7 cellular contexts compared by ENCODE assay signal in genomic region chr10:77846718-77847311, GRCh38.
DNase-seq lines count a peak whose midpoint lies in the region; ATAC-seq, FAIRE-seq and TF ChIP-seq lines count a peak whose summit lies in the region.

No MANE protein-coding gene starts in this region.

- peak overlapping the region in 2 of 4 experiments; percentile 53 to 54; a peak in 3 of 7 replicates for H3K9ac ChIP-seq in H1 (replicated peaks in 1 of 4; ENCODE audit: extremely low read depth in 1 of 4, low read depth in 3 of 4, low read length in 3 of 4)

- intact Hi-C loops in activated CD4-positive, alpha-beta memory T cell treated with anti-CD3 and anti-CD28 coated beads for 36 hours (cut with micrococcal nuclease), result no loop called here

- no peaks in the 10 kb centered on the region for H3K4me1 Mint-ChIP-seq in activated CD4-positive, alpha-beta memory T cell treated with anti-CD3 and anti-CD28 coated beads for 36 hours (ENCODE audit: low read depth)

- H3K4me3 ChIP-seq in H1 (ENCODE audit: extremely low read depth in 1 of 4, insufficient read depth in 2 of 4, low read depth in 3 of 4, low read length in 4 of 4), result no peak overlapping the region

- peak; percentile 81 to 86 for TF ChIP-seq RAD21 in H1 (IDR thresholded peaks at IDR 0.05 in 1 of 2, conservative IDR thresholded peaks at IDR 0.05 in 1 of 2; ENCODE audit: low read depth in 2 of 2, low read length in 2 of 2)

- H4K91ac ChIP-seq in H1 (replicated peaks; ENCODE audit: insufficient read length, low read length), result peak overlapping the region; percentile 51

- H3K27me3 Mint-ChIP-seq in activated CD4-positive, alpha-beta memory T cell treated with anti-CD3 and anti-CD28 coated beads for 36 hours, result no peaks in the 10 kb centered on the region

- H4K5ac ChIP-seq in H1 (ENCODE audit: insufficient read length, low read depth, low read length), result peak overlapping the region; percentile 2

- no peak overlapping the region for H3K4ac ChIP-seq in H1 (replicated peaks; ENCODE audit: insufficient read length, low read depth, low read length)

- TF ChIP-seq POLR2A in H1 (IDR thresholded peaks at IDR 0.05; ENCODE audit: control extremely low read depth in 1 of 2, low read depth in 2 of 2, low read length in 2 of 2), result no peak

- H2BK120ac ChIP-seq in H1 (replicated peaks; ENCODE audit: low read depth, low read length), result no peak overlapping the region

- H3K9me3 ChIP-seq in H1 (ENCODE audit: insufficient read depth in 2 of 2, low read depth in 1 of 2, low read length in 1 of 2), result no peaks in the 10 kb centered on the region

- peaks cover 0 to 11% (median 4%) of the 10 kb centered on the region in 4 experiments; a peak in 5 of 8 replicates for H3K36me3 ChIP-seq in H1 (ENCODE audit: control insufficient read depth in 2 of 4, insufficient read depth in 4 of 4, low read length in 3 of 4)

- DNase-seq in NCI-H446 treated with DMSO at 0.1 percent for 48 hours (lab: John Stamatoyannopoulos, UW) (peak; percentile 10), H1 (ENCODE audit: low read depth in 1 of 2, low spot score in 2 of 2) (peak; percentile 63 to 95), medulla oblongata (ENCODE audit: extremely low spot score) (peak; percentile 83)
- peak; percentile 74 for DNase-seq in activated CD4-positive, alpha-beta memory T cell treated with anti-CD3 and anti-CD28 coated beads for 36 hours
- DNase-seq in stimulated activated CD8-positive, alpha-beta memory T cell treated with anti-CD3 and anti-CD28 coated beads, Interleukin-12 subunit alpha, Interleukin-12 subunit beta, amount 100 ng/mL, for 4 hours (ENCODE audit: low read depth), result peak; percentile 29

- H2BK20ac ChIP-seq in H1 (ENCODE audit: low read length), result no peak overlapping the region

- CTCF ChIA-PET in activated CD4-positive, alpha-beta memory T cell treated with anti-CD3 and anti-CD28 coated beads for 36 hours (lab: Charles Lee), result interaction anchor here (0.6 to 1.9 kb wide), 13 partner anchors 10 to 664 kb away, joined by 3 to 22 read pairs (median 4); partner anchors contain the start of gene RPS24
- CTCF ChIA-PET in H1 (lab: Charles Lee; ENCODE audit: partially characterized antibody), result interaction anchor here (0.6 to 5.5 kb wide), 36 partner anchors 10 to 342 kb away, joined by 3 to 64 read pairs (median 6); no protein-coding TSS in a partner anchor

- POLR2A ChIA-PET in activated CD4-positive, alpha-beta memory T cell treated with anti-CD3 and anti-CD28 coated beads for 36 hours (lab: Charles Lee), result interaction anchor here (0.7 to 1.3 kb wide), 2 partner anchors 10 to 69 kb away, joined by 4 to 5 read pairs; no protein-coding TSS in a partner anchor
- POLR2A ChIA-PET in H1 (lab: Charles Lee; ENCODE audit: partially characterized antibody), result interaction anchor here (0.6 to 1.5 kb wide), 8 partner anchors 16 to 356 kb away, joined by 3 to 7 read pairs (median 4); no protein-coding TSS in a partner anchor

- H2BK15ac ChIP-seq in H1 (ENCODE audit: low read length), result peak overlapping the region; percentile 81; the same call in 1 of the 2 replicates

- peaks cover 0 to 2% of the 10 kb centered on the region in 2 experiments for H4K20me1 ChIP-seq in H1 (replicated peaks in 1 of 2; ENCODE audit: control insufficient read depth in 1 of 2, insufficient read depth in 2 of 2, low read length in 2 of 2)

- no peak overlapping the region for H3K4me2 ChIP-seq in H1 (ENCODE audit: insufficient read depth in 1 of 2, low read depth in 2 of 2, low read length in 2 of 2)

- H3K23me2 ChIP-seq in H1 (ENCODE audit: low read depth, low read length), result no peaks in the 10 kb centered on the region

- H3K27ac ChIP-seq in H1 (ENCODE audit: low read depth, low read length), result peak overlapping the region; percentile 62; the same call in 1 of the 2 replicates

- no peaks in the 10 kb centered on the region for H3K36me3 Mint-ChIP-seq in activated CD4-positive, alpha-beta memory T cell treated with anti-CD3 and anti-CD28 coated beads for 36 hours

- no peak overlapping the region for H3K14ac ChIP-seq in H1 (ENCODE audit: insufficient read length)

- H2AFZ ChIP-seq in H1 (ENCODE audit: low read length), result no peak overlapping the region

- H3K79me1 ChIP-seq in H1 (ENCODE audit: low read depth, low read length), result no peaks in the 10 kb centered on the region; the same call in none of the 2 replicates

- H2BK12ac ChIP-seq in H1 (ENCODE audit: low read depth, low read length), result peak overlapping the region; percentile 39; the same call in 1 of the 2 replicates

- H3K23ac ChIP-seq in H1 (ENCODE audit: insufficient read length), result no peak overlapping the region

- no peaks in the 10 kb centered on the region for H3K9me3 Mint-ChIP-seq in activated CD4-positive, alpha-beta memory T cell treated with anti-CD3 and anti-CD28 coated beads for 36 hours

- H3K56ac ChIP-seq in H1 (replicated peaks; ENCODE audit: insufficient read length, low read depth, low read length), result no peak overlapping the region

- peaks cover 0 to 5% of the 10 kb centered on the region in 2 experiments; a peak in 2 of 4 replicates for H3K79me2 ChIP-seq in H1 (ENCODE audit: control insufficient read depth in 1 of 2, insufficient read depth in 2 of 2, low read length in 2 of 2)

- WGBS in H1 (ENCODE audit: extremely low coverage in 1 of 2, insufficient coverage in 1 of 2, insufficient read length in 1 of 2, insufficient replicate concordance in 2 of 2, low coverage in 1 of 2, low lambda C conversion rate in 2 of 2, missing lambda C conversion rate in 1 of 2), 2 experiments, result 50% methylated on average over 21 of the region's 21 CpGs; no CpG with 5 or more reads in 1 of the 2 experiments

- TF ChIP-seq CTCF in GM12874 (IDR thresholded peaks at IDR 0.05; ENCODE audit: insufficient read depth, low read depth, low read length) (peak; percentile 91), H1 (IDR thresholded peaks at IDR 0.05; ENCODE audit: control extremely low read depth in 1 of 3, insufficient read depth in 1 of 3, low read depth in 1 of 3, low read length in 3 of 3) (peak; percentile 87 to 91 (median 91))

- H3K4me1 ChIP-seq in H1 (replicated peaks in 1 of 4; ENCODE audit: control insufficient read depth in 3 of 4, insufficient read depth in 4 of 4, low read length in 3 of 4), result peaks cover 11 to 24% (median 12%) of the 10 kb centered on the region in 4 experiments

- no peak for TF ChIP-seq EP300 in H1 (IDR thresholded peaks at IDR 0.05; ENCODE audit: borderline replicate concordance in 1 of 2, low read depth in 2 of 2, low read length in 2 of 2)

- peak overlapping the region; percentile 60 for H3K18ac ChIP-seq in H1 (ENCODE audit: extremely low read depth, low read length)

- no peak overlapping the region for H3K27ac Mint-ChIP-seq in activated CD4-positive, alpha-beta memory T cell treated with anti-CD3 and anti-CD28 coated beads for 36 hours

- H3K4me3 Mint-ChIP-seq in activated CD4-positive, alpha-beta memory T cell treated with anti-CD3 and anti-CD28 coated beads for 36 hours, result no peak overlapping the region

- peak overlapping the region; percentile 83; the same call in 1 of the 2 replicates for H2BK5ac ChIP-seq in H1 (ENCODE audit: low read depth, low read length)

- H4K8ac ChIP-seq in H1 (ENCODE audit: extremely low read depth, insufficient read depth, low read length), result no peak overlapping the region; the same call in 1 of the 2 replicates

- FAIRE-seq in H1 (lab: Jason Lieb, UNC), result peak; percentile 71

- ATAC-seq in HG02885 (IDR thresholded peaks at IDR 0.05; ENCODE audit: poor library complexity, unreplicated experiment), result peak; percentile 79

- no peaks in the 10 kb centered on the region for H3K27me3 ChIP-seq in H1 (replicated peaks in 1 of 4; ENCODE audit: control insufficient read depth in 3 of 4, extremely low read depth in 1 of 4, insufficient read depth in 3 of 4, low read length in 3 of 4)

- H2AK5ac ChIP-seq in H1 (ENCODE audit: low read depth, low read length), result no peak overlapping the region

TF ChIP-seq in H1, 55 proteins besides CTCF, POLR2A, EP300 and RAD21:
- TF ChIP-seq E2F6 (IDR thresholded peaks at IDR 0.05), result peak; percentile 77
- TF ChIP-seq YY1 (IDR thresholded peaks at IDR 0.05; ENCODE audit: low read depth, low read length), result no peak
- TF ChIP-seq SUZ12 (IDR thresholded peaks at IDR 0.05; ENCODE audit: low read length), result no peak
- peak; percentile 36; the same call in 1 of the 2 replicates for TF ChIP-seq MAX (IDR thresholded peaks at IDR 0.05)
- no peak for TF ChIP-seq SIN3A (conservative IDR thresholded peaks at IDR 0.05 in 1 of 2, IDR thresholded peaks at IDR 0.05 in 1 of 2; ENCODE audit: low read depth in 1 of 2, low read length in 2 of 2)
- TF ChIP-seq SP4 (IDR thresholded peaks at IDR 0.05; ENCODE audit: low read length), result no peak
- TF ChIP-seq HDAC6 (IDR thresholded peaks at IDR 0.05; ENCODE audit: low read depth, low read length), result no peak
- TF ChIP-seq TAF1 (IDR thresholded peaks at IDR 0.05; ENCODE audit: low read depth, low read length), result 0 out of 2 replicates have a peak, but pooled peaks have one; percentile 28
- 0 out of 2 replicates have a peak, but pooled peaks have one; percentile 15 for TF ChIP-seq CREB1 (IDR thresholded peaks at IDR 0.05)

Comparison
In these comparisons a context has a peak if more than half of its experiments do, and no peak if none do; other contexts are left out.
1. DNase-seq: peak in every context shown above with its lines; median percentile 83 in medulla oblongata; 79 in H1; 74 in activated CD4-positive, alpha-beta memory T cell treated with anti-CD3 and anti-CD28 coated beads for 36 hours; 29 in stimulated activated CD8-positive, alpha-beta memory T cell treated with anti-CD3 and anti-CD28 coated beads, Interleukin-12 subunit alpha, Interleukin-12 subunit beta, amount 100 ng/mL, for 4 hours; 10 in NCI-H446 treated with DMSO at 0.1 percent for 48 hours.